Comparison of ENCODE assay signal across 9 cellular contexts in genomic region chr2:98507940-98508689, GRCh38.
A peak's percentile ranks its signal among the peaks of the same experiment; 100 is the strongest.
DNase-seq lines count a peak whose midpoint lies in the region; ATAC-seq, FAIRE-seq and TF ChIP-seq lines count a peak whose summit lies in the region.
"Had no signal": no experiment of that assay in that cellular context is flagged by ENCODE, and none has a peak within 500 bp of the region (broad histone marks: within the 10 kb centered on the region; RNA-seq: fewer than 3 reads in every experiment).

No MANE protein-coding gene starts in this region.

- intact Hi-C loops in esophagus squamous epithelium (cut with DNase I) (no loop called here), pancreas (cut with DNase I) (no loop called here)

- H3K27me3 ChIP-seq in esophagus squamous epithelium = no peaks in the 10 kb centered on the region
- H3K27me3 ChIP-seq in pancreas = no peaks in the 10 kb centered on the region

- DNase-seq in SKM-1 (lab: John Stamatoyannopoulos, UW; ENCODE audit: unreplicated experiment) = peak; percentile 47
- no peak for DNase-seq in esophagus squamous epithelium (lab: John Stamatoyannopoulos, UW)
- DNase-seq in pancreas = no peak
- no peak for DNase-seq in NCI-H146 treated with DMSO at 0.1 percent for 48 hours (lab: John Stamatoyannopoulos, UW; ENCODE audit: unreplicated experiment)
- DNase-seq: NCI-H446 had no signal

- H3K9me3 ChIP-seq in esophagus squamous epithelium (no peaks in the 10 kb centered on the region), pancreas (no peaks in the 10 kb centered on the region)

- H3K27ac ChIP-seq in esophagus squamous epithelium (peak overlapping the region in 3 of 4 donors; percentile 49 to 78 (median 68)), pancreas (peak overlapping the region in 2 of 4 donors; percentile 33 to 56)

- WGBS in esophagus squamous epithelium, 2 donors = 33 to 83% methylated on average over 1 to 2 of the region's 12 CpGs
- 82 to 87% methylated on average over 12 of the region's 12 CpGs for WGBS in pancreas, 2 donors

- FAIRE-seq in pancreas (lab: Jason Lieb, UNC) = no peak

- TF ChIP-seq CTCF in esophagus squamous epithelium (IDR thresholded peaks at IDR 0.05) (no peak), pancreas (IDR thresholded peaks at IDR 0.05) (no peak)

- ATAC-seq in GM19438 (IDR thresholded peaks at IDR 0.05; ENCODE audit: low read depth, unreplicated experiment) (peak; percentile 63), pancreas (peak in 3 of 4 donors; percentile 14 to 44 (median 23)), GM21786 (IDR thresholded peaks at IDR 0.05; ENCODE audit: unreplicated experiment) (no peak), GM18498 (IDR thresholded peaks at IDR 0.05; ENCODE audit: unreplicated experiment) (no peak), HG02981 (IDR thresholded peaks at IDR 0.05; ENCODE audit: unreplicated experiment) (no peak)

- peaks cover 4 to 63% (median 42%) of the 10 kb centered on the region in 3 donors for H3K4me1 ChIP-seq in esophagus squamous epithelium
- peaks cover 0 to 21% (median 11%) of the 10 kb centered on the region in 3 donors for H3K4me1 ChIP-seq in pancreas

- H3K4me3 ChIP-seq in esophagus squamous epithelium = no peak overlapping the region
- no peak overlapping the region for H3K4me3 ChIP-seq in pancreas

- H3K36me3 ChIP-seq in esophagus squamous epithelium = no peaks in the 10 kb centered on the region
- no peaks in the 10 kb centered on the region for H3K36me3 ChIP-seq in pancreas

- no peak for TF ChIP-seq POLR2A in esophagus squamous epithelium (IDR thresholded peaks at IDR 0.05)

Comparison
In these comparisons a context has a peak if more than half of its experiments do, and no peak if none do; other contexts are left out.
1. ATAC-seq: peak in GM19438 (single experiment) and pancreas (3 of 4); none in GM21786 (single experiment), GM18498 (single experiment) and HG02981 (single experiment).